In genomic region chr19:56309511-56310185, GRCh38 we compare ENCODE assay signal across 8 cellular contexts. TPM values are rescaled to one million over a fixed set of nuclear protein-coding genes. Genes with fewer than 3 reads are reported as not detected.
DNase-seq lines count a peak whose midpoint lies in the region; ATAC-seq, FAIRE-seq and TF ChIP-seq lines count a peak whose summit lies in the region.

No MANE protein-coding gene starts in this region.

- no peak overlapping the region for H2BK120ac ChIP-seq in H1 (replicated peaks; ENCODE audit: low read depth, low read length)

- POLR2A ChIA-PET in A549 (lab: Yijun Ruan, JAX) = no interaction called here
- POLR2A ChIA-PET in H1 (lab: Charles Lee; ENCODE audit: partially characterized antibody) = interaction anchor here (0.5 to 0.8 kb wide), 2 partner anchors 58 to 155 kb away, joined by 3 read pairs; no protein-coding TSS in a partner anchor

- H3K27ac Mint-ChIP-seq in natural killer cell treated with Interleukin-12 subunit alpha and Interleukin-12 subunit beta and Interleukin-15 and Interleukin-18, amount 100 ng/mL, for 72 hours = no peak overlapping the region

- H3K79me1 ChIP-seq in H1 (ENCODE audit: low read depth, low read length) = no peaks in the 10 kb centered on the region; the same call in 1 of the 2 replicates

- H2BK5ac ChIP-seq in H1 (ENCODE audit: low read depth, low read length) = no peak overlapping the region

- peaks cover 20 to 21% of the 10 kb centered on the region in 2 donors for H3K4me1 Mint-ChIP-seq in natural killer cell treated with Interleukin-12 subunit alpha and Interleukin-12 subunit beta and Interleukin-15 and Interleukin-18, amount 100 ng/mL, for 72 hours (ENCODE audit: low read depth in 2 of 2)

- no peak overlapping the region for H4K91ac ChIP-seq in H1 (replicated peaks; ENCODE audit: insufficient read length, low read length)

- H3K56ac ChIP-seq in H1 (replicated peaks; ENCODE audit: insufficient read length, low read depth, low read length) = no peak overlapping the region

- H3K36me3 ChIP-seq in H1 (ENCODE audit: control insufficient read depth in 2 of 4, insufficient read depth in 4 of 4, low read length in 3 of 4) (no peaks in the 10 kb centered on the region), aorta (ENCODE audit: control insufficient read depth in 1 of 2, insufficient read depth in 2 of 2, low read length in 1 of 2) (peaks cover 4 to 5% of the 10 kb centered on the region in 2 donors)

- H3K36me3 Mint-ChIP-seq in natural killer cell treated with Interleukin-12 subunit alpha and Interleukin-12 subunit beta and Interleukin-15 and Interleukin-18, amount 100 ng/mL, for 72 hours = peaks cover 6% of the 10 kb centered on the region

- no peak overlapping the region for H3K18ac ChIP-seq in H1 (ENCODE audit: extremely low read depth, low read length)

- no peak overlapping the region for H3K4ac ChIP-seq in H1 (replicated peaks; ENCODE audit: insufficient read length, low read depth, low read length)

- TF ChIP-seq EP300 in A549 (IDR thresholded peaks at IDR 0.05) (no peak), H1 (IDR thresholded peaks at IDR 0.05; ENCODE audit: borderline replicate concordance in 1 of 2, low read depth in 2 of 2, low read length in 2 of 2) (peak in 1 of 2 experiments; percentile 46; a peak in 1 of 3 replicates)

- ATAC-seq in A549 = peak; percentile 40 to 81; a peak in 3 of 6 replicates
- peak; percentile 36 for ATAC-seq in GM18909 (IDR thresholded peaks at IDR 0.05; ENCODE audit: poor library complexity, unreplicated experiment)
- ATAC-seq in natural killer cell treated with Interleukin-12 subunit alpha and Interleukin-12 subunit beta and Interleukin-15 and Interleukin-18, amount 100 ng/mL, for 72 hours = peak; percentile 58 to 59
- ATAC-seq in aorta (ENCODE audit: low FRiP score) = no peak
- no peak for ATAC-seq in GM21786 (IDR thresholded peaks at IDR 0.05; ENCODE audit: unreplicated experiment)

- H3K4me2 ChIP-seq in A549 (no peak overlapping the region), H1 (ENCODE audit: insufficient read depth in 1 of 2, low read depth in 2 of 2, low read length in 2 of 2) (no peak overlapping the region)

- no peak overlapping the region for H3K14ac ChIP-seq in H1 (ENCODE audit: insufficient read length)

- no peak overlapping the region for H3K23ac ChIP-seq in H1 (ENCODE audit: insufficient read length)

- no peak for FAIRE-seq in A549 (lab: Jason Lieb, UNC)
- no peak for FAIRE-seq in H1 (lab: Jason Lieb, UNC)

- H3K79me2 ChIP-seq in H1 (ENCODE audit: control insufficient read depth in 1 of 2, insufficient read depth in 2 of 2, low read length in 2 of 2) = no peaks in the 10 kb centered on the region

- H2BK20ac ChIP-seq in H1 (ENCODE audit: low read length) = no peak overlapping the region

- H3K27me3 Mint-ChIP-seq in natural killer cell treated with Interleukin-12 subunit alpha and Interleukin-12 subunit beta and Interleukin-15 and Interleukin-18, amount 100 ng/mL, for 72 hours = no peaks in the 10 kb centered on the region

- H2BK15ac ChIP-seq in H1 (ENCODE audit: low read length) = no peak overlapping the region; the same call in 1 of the 2 replicates

- no peak overlapping the region for H2AFZ ChIP-seq in H1 (ENCODE audit: low read length)

- peaks cover 2% of the 10 kb centered on the region for H3K9me3 Mint-ChIP-seq in natural killer cell treated with Interleukin-12 subunit alpha and Interleukin-12 subunit beta and Interleukin-15 and Interleukin-18, amount 100 ng/mL, for 72 hours

- WGBS in A549 (ENCODE audit: missing lambda C conversion rate) = 77% methylated on average over 11 of the region's 11 CpGs
- 69% methylated on average over 7 of the region's 11 CpGs; no CpG with 5 or more reads in 1 of the 2 experiments for WGBS in H1 (ENCODE audit: extremely low coverage in 1 of 2, insufficient coverage in 1 of 2, insufficient read length in 1 of 2, insufficient replicate concordance in 2 of 2, low coverage in 1 of 2, low lambda C conversion rate in 2 of 2, missing lambda C conversion rate in 1 of 2), 2 experiments
- WGBS in aorta, 2 donors = 68 to 75% methylated on average over 11 of the region's 11 CpGs

- TF ChIP-seq CTCF in A549 (IDR thresholded peaks at IDR 0.05) = peak; percentile 43
- peak; percentile 100 for TF ChIP-seq CTCF in H1 (IDR thresholded peaks at IDR 0.05; ENCODE audit: control extremely low read depth in 1 of 3, insufficient read depth in 1 of 3, low read depth in 1 of 3, low read length in 3 of 3)

- H4K8ac ChIP-seq in H1 (ENCODE audit: extremely low read depth, insufficient read depth, low read length) = no peak overlapping the region; the same call in 1 of the 2 replicates

- intact Hi-C loops in aorta (cut with DNase I) = loop anchor here in 1 of 2 donors (10.0 kb wide), 2 partner anchors 165 to 205 kb away; partner anchors contain the start of gene ZNF444

- H3K23me2 ChIP-seq in H1 (ENCODE audit: low read depth, low read length) = no peaks in the 10 kb centered on the region

- peaks cover 2% of the 10 kb centered on the region in 2 experiments for H4K20me1 ChIP-seq in H1 (replicated peaks in 1 of 2; ENCODE audit: control insufficient read depth in 1 of 2, insufficient read depth in 2 of 2, low read length in 2 of 2)

- H3K9me3 ChIP-seq in A549 (peaks cover 5% of the 10 kb centered on the region; the same call in 1 of the 3 replicates), H1 (ENCODE audit: insufficient read depth in 2 of 2, low read depth in 1 of 2, low read length in 1 of 2) (0 out of 4 replicates have a peak, but pooled peaks cover 0 to 3% of the 10 kb centered on the region in 2 experiments), aorta (ENCODE audit: control insufficient read depth, low read length) (no peaks in the 10 kb centered on the region)

- no peak overlapping the region for H3K9ac ChIP-seq in H1 (replicated peaks in 1 of 4; ENCODE audit: extremely low read depth in 1 of 4, low read depth in 3 of 4, low read length in 3 of 4)

- TF ChIP-seq POLR2A in A549 (IDR thresholded peaks at IDR 0.05; ENCODE audit: low read length) (no peak), H1 (IDR thresholded peaks at IDR 0.05; ENCODE audit: control extremely low read depth in 1 of 2, low read depth in 2 of 2, low read length in 2 of 2) (no peak)

- H3K4me3 ChIP-seq in A549 (no peak overlapping the region), H1 (ENCODE audit: extremely low read depth in 1 of 4, insufficient read depth in 2 of 4, low read depth in 3 of 4, low read length in 4 of 4) (no peak overlapping the region), aorta (ENCODE audit: low read length in 2 of 2) (no peak overlapping the region)

- H3K27ac ChIP-seq in A549 (no peak overlapping the region), H1 (ENCODE audit: low read depth, low read length) (no peak overlapping the region), aorta (ENCODE audit: low read depth in 1 of 2, low read length in 2 of 2) (no peak overlapping the region)

- no peak overlapping the region for H3K4me3 Mint-ChIP-seq in natural killer cell treated with Interleukin-12 subunit alpha and Interleukin-12 subunit beta and Interleukin-15 and Interleukin-18, amount 100 ng/mL, for 72 hours

- no peak overlapping the region; the same call in 1 of the 2 replicates for H2BK12ac ChIP-seq in H1 (ENCODE audit: low read depth, low read length)

- TF ChIP-seq RAD21 in A549 (conservative IDR thresholded peaks at IDR 0.05 in 1 of 2, IDR thresholded peaks at IDR 0.05 in 1 of 2) = no peak
- TF ChIP-seq RAD21 in H1 (IDR thresholded peaks at IDR 0.05 in 1 of 2, conservative IDR thresholded peaks at IDR 0.05 in 1 of 2; ENCODE audit: low read depth in 2 of 2, low read length in 2 of 2) = peak; percentile 76 to 87

- no peaks in the 10 kb centered on the region for H3K27me3 ChIP-seq in H1 (replicated peaks in 1 of 4; ENCODE audit: control insufficient read depth in 3 of 4, extremely low read depth in 1 of 4, insufficient read depth in 3 of 4, low read length in 3 of 4)
- H3K27me3 ChIP-seq in aorta (ENCODE audit: control insufficient read depth in 1 of 2, insufficient read depth in 2 of 2, low read length in 1 of 2) = no peaks in the 10 kb centered on the region

- H3K4me1 ChIP-seq in A549 = peaks cover 5% of the 10 kb centered on the region; the same call in 1 of the 3 replicates
- H3K4me1 ChIP-seq in H1 (replicated peaks in 1 of 4; ENCODE audit: control insufficient read depth in 3 of 4, insufficient read depth in 4 of 4, low read length in 3 of 4) = peaks cover 0 to 3% (median 1%) of the 10 kb centered on the region in 4 experiments; a peak in 3 of 7 replicates
- H3K4me1 ChIP-seq in aorta (ENCODE audit: control insufficient read depth in 1 of 2, insufficient read depth in 2 of 2, low read length in 2 of 2) = no peaks in the 10 kb centered on the region

- no peak overlapping the region for H4K5ac ChIP-seq in H1 (ENCODE audit: insufficient read length, low read depth, low read length)

- no peak overlapping the region for H2AK5ac ChIP-seq in H1 (ENCODE audit: low read depth, low read length)

- CTCF ChIA-PET in A549 (lab: Yijun Ruan, JAX) = interaction anchor here (0.6 to 1.5 kb wide), 6 partner anchors 9 to 1973 kb away, joined by 3 to 4 read pairs (median 3); no protein-coding TSS in a partner anchor
- CTCF ChIA-PET in H1 (lab: Charles Lee; ENCODE audit: partially characterized antibody) = interaction anchor here (0.5 to 2.9 kb wide), 70 partner anchors 8 to 1411 kb away, joined by 3 to 30 read pairs (median 4); partner anchors contain the start of genes EDDM13 and ZNF264

- DNase-seq in A549 (ENCODE audit: low read depth in 1 of 2, low spot score in 1 of 2) (peak in 1 of 2 experiments; percentile 64), NCI-H460 (ENCODE audit: extremely low read depth, low read depth) (peak; percentile 25), H1 (ENCODE audit: low read depth in 1 of 2, low spot score in 2 of 2) (peak; percentile 70 to 97), aorta (peak; percentile 57 to 87)
- DNase-seq in activated CD4-positive, alpha-beta T cell treated with anti-CD3 and anti-CD28 coated beads, Interleukin-2, amount 50 U/mL, for 4 hours = peak; percentile 38 to 40
- DNase-seq in natural killer cell treated with Interleukin-12 subunit alpha and Interleukin-12 subunit beta and Interleukin-15 and Interleukin-18, amount 100 ng/mL, for 72 hours (ENCODE audit: low spot score) = peak; percentile 65

RNA-seq across cellular contexts. Expression of gene ZSCAN5A, which starts 5.0 kb away (rescaled TPM):
- polyA plus RNA-seq in A549 (2011; rRNA removed) (13.3 and 16.1 TPM in 2 replicates), A549 (2017; fragmentation: RNase III; extraction: RNeasy Plus Mini Kit Qiagen cat#74134 plus additional on column Dnase treatment) (10.8 to 12.2 TPM (median 12.0 TPM) in 3 replicates), H1 (2011; rRNA removed) (8.6 and 12.4 TPM in 2 replicates), aorta (1 to 10 TPM; 1.7 to 7.8 TPM)
- 13.9 and 15.6 TPM in 2 replicates for polyA plus RNA-seq in A549 (2012; cell fraction: cytosol; rRNA removed)
- polyA plus RNA-seq in A549 (2012; cell fraction: nucleus; rRNA removed) = 6.8 and 7.8 TPM in 2 replicates
- 39.0 and 39.5 TPM in 2 replicates for polyA minus RNA-seq in A549 (2011; rRNA and poly(A)+ RNA removed)
- 5.5 and 6.5 TPM in 2 replicates for total RNA-seq in NCI-H460 (2014; rRNA removed; shearing (Covaris generic))
- 3.3 and 5.5 TPM in 2 replicates for polyA plus RNA-seq in NCI-H460 (2014; cell fraction: nucleus; rRNA removed)
- total RNA-seq in H1 (2021; fragmentation: NEBNext Ultra II Directional; extraction: Animal tissue kit (Norgen Biotek cat#: 25700)) = 11.0 and 15.0 TPM in 2 replicates
- polyA plus RNA-seq in H1 (2011; cell fraction: cytosol; rRNA removed) = 9.7 TPM
- polyA plus RNA-seq in H1 (2011; cell fraction: nucleus; rRNA removed) = 12.1 TPM
- polyA plus RNA-seq in H1 (2012, experiment 1 of 2) = 9.3 to 11.5 TPM (median 9.9 TPM) in 4 replicates
- polyA plus RNA-seq in H1 (2012, experiment 2 of 2) = 8.9 TPM
- 6.3 TPM for polyA plus RNA-seq in H1 (2013, experiment 1 of 2)
- polyA plus RNA-seq in H1 (2013, experiment 2 of 2) = 8.3 TPM
- polyA minus RNA-seq in H1 (2011; rRNA and poly(A)+ RNA removed) = 17.6 and 25.4 TPM in 2 replicates
- 5.2 TPM for polyA minus RNA-seq in H1 (2011; cell fraction: cytosol; rRNA and poly(A)+ RNA removed)
- polyA minus RNA-seq in H1 (2011; cell fraction: nucleus; rRNA and poly(A)+ RNA removed) = 25.3 TPM
- 10 to 100 TPM in 1 of 2 donors, 1 to 10 TPM in 1; 9.9 to 16.8 TPM for total RNA-seq in natural killer cell treated with Interleukin-12 subunit alpha and Interleukin-12 subunit beta and Interleukin-15 and Interleukin-18, amount 100 ng/mL, for 72 hours
- total RNA-seq in aorta = 10 to 100 TPM; 10.2 to 13.8 TPM

RNA-seq across cellular contexts. Expression of gene EDDM13, which starts 37.1 kb away (rescaled TPM):
- not detected in 2 replicates for polyA plus RNA-seq in A549 (2011; rRNA removed)
- not detected in 2 replicates for polyA plus RNA-seq in A549 (2012; cell fraction: cytosol; rRNA removed)
- polyA plus RNA-seq in A549 (2012; cell fraction: nucleus; rRNA removed) = not detected in 2 replicates
- not detected in 3 replicates for polyA plus RNA-seq in A549 (2017; fragmentation: RNase III; extraction: RNeasy Plus Mini Kit Qiagen cat#74134 plus additional on column Dnase treatment)
- not detected in 2 replicates for polyA minus RNA-seq in A549 (2011; rRNA and poly(A)+ RNA removed)
- total RNA-seq in NCI-H460 (2014; rRNA removed; shearing (Covaris generic)) = not detected in 2 replicates
- not detected in 2 replicates for polyA plus RNA-seq in NCI-H460 (2014; cell fraction: nucleus; rRNA removed)
- not detected in 2 replicates for total RNA-seq in H1 (2021; fragmentation: NEBNext Ultra II Directional; extraction: Animal tissue kit (Norgen Biotek cat#: 25700))
- not detected in 2 replicates for polyA plus RNA-seq in H1 (2011; rRNA removed)
- not detected for polyA plus RNA-seq in H1 (2011; cell fraction: cytosol; rRNA removed)
- not detected for polyA plus RNA-seq in H1 (2011; cell fraction: nucleus; rRNA removed)
- not detected in 4 replicates for polyA plus RNA-seq in H1 (2012, experiment 1 of 2)
- polyA plus RNA-seq in H1 (2012, experiment 2 of 2) = not detected
- not detected for polyA plus RNA-seq in H1 (2013, experiment 1 of 2)
- not detected for polyA plus RNA-seq in H1 (2013, experiment 2 of 2)
- polyA minus RNA-seq in H1 (2011; rRNA and poly(A)+ RNA removed) = not detected in 2 replicates
- not detected for polyA minus RNA-seq in H1 (2011; cell fraction: cytosol; rRNA and poly(A)+ RNA removed)
- polyA minus RNA-seq in H1 (2011; cell fraction: nucleus; rRNA and poly(A)+ RNA removed) = not detected
- total RNA-seq in natural killer cell treated with Interleukin-12 subunit alpha and Interleukin-12 subunit beta and Interleukin-15 and Interleukin-18, amount 100 ng/mL, for 72 hours = 1 to 10 TPM; 1.8 to 4.2 TPM
- not detected for total RNA-seq in aorta
- polyA plus RNA-seq in aorta = not detected

Comparison
In these comparisons a context has a peak if more than half of its experiments do, and no peak if none do; other contexts are left out.
1. ATAC-seq: peak in A549 (2 of 2), GM18909 (single experiment) and natural killer cell treated with Interleukin-12 subunit alpha and Interleukin-12 subunit beta and Interleukin-15 and Interleukin-18, amount 100 ng/mL, for 72 hours (2 of 2); none in aorta (single experiment) and GM21786 (single experiment).
2. Of the 18 proteins assayed by ChIP-seq in both H1 and A549: peak only in H1: MAX and RAD21; only in A549: none; in both: CTCF; in neither: 14; mixed calls (peak in some experiments, not most) for 1.